11 cellular contexts compared by ENCODE assay signal in genomic region chr12:90174198-90174510, GRCh38.
A peak's percentile ranks its signal among the peaks of the same experiment; 100 is the strongest.
DNase-seq lines count a peak whose midpoint lies in the region; ATAC-seq, FAIRE-seq and TF ChIP-seq lines count a peak whose summit lies in the region.
"Had no signal": no experiment of that assay in that cellular context is flagged by ENCODE, and none has a peak within 500 bp of the region (broad histone marks: within the 10 kb centered on the region; RNA-seq: fewer than 3 reads in every experiment).

No MANE protein-coding gene starts in this region.

- H2BK12ac ChIP-seq in trophoblast cell (ENCODE audit: low read length) = no peak overlapping the region

- no peaks in the 10 kb centered on the region for H3K4me1 ChIP-seq in A673 (ENCODE audit: insufficient read depth, low read length, poor library complexity, severe bottlenecking)
- H3K4me1 ChIP-seq in trophoblast cell (ENCODE audit: control insufficient read depth in 1 of 2, insufficient read depth in 2 of 2, low read length in 2 of 2) = no peaks in the 10 kb centered on the region
- H3K4me1 ChIP-seq in ascending aorta = no peaks in the 10 kb centered on the region
- H3K4me1 ChIP-seq: colonic mucosa had no signal

- H3K23ac ChIP-seq in trophoblast cell (ENCODE audit: low read length) = no peak overlapping the region

- H3K14ac ChIP-seq in trophoblast cell (ENCODE audit: low read length) = no peak overlapping the region

- H3K18ac ChIP-seq in trophoblast cell (ENCODE audit: low read length) = no peak overlapping the region

- no TSS peak for BruUV-seq in A673 (replicated peaks; lab: Mats Ljungman, UMichigan)

- no peak overlapping the region for H2BK120ac ChIP-seq in trophoblast cell (ENCODE audit: insufficient read depth, low read length, poor library complexity)

- H3K4me2 ChIP-seq in trophoblast cell (ENCODE audit: low read length) = no peak overlapping the region

- no peaks in the 10 kb centered on the region for H3K27me3 ChIP-seq in A673 (replicated peaks; ENCODE audit: insufficient read depth, low read depth, low read length, poor library complexity)
- no peaks in the 10 kb centered on the region for H3K27me3 ChIP-seq in trophoblast cell (ENCODE audit: insufficient read depth, low read length)
- H3K27me3 ChIP-seq in ascending aorta = no peaks in the 10 kb centered on the region
- H3K27me3 ChIP-seq: colonic mucosa had no signal

- POLR2A ChIA-PET in A673 (lab: Charles Lee; ENCODE audit: low non-redundant PET) = no interaction called here

- intact Hi-C loops in A673 (cut with micrococcal nuclease; ENCODE audit: unreplicated experiment) (no loop called here), ascending aorta (cut with DNase I) (no loop called here)

- no peak overlapping the region for H3K4me3 ChIP-seq in A673 (ENCODE audit: low read depth, low read length, poor library complexity, severe bottlenecking)
- no peak overlapping the region for H3K4me3 ChIP-seq in trophoblast cell (ENCODE audit: low read depth, low read length)
- no peak overlapping the region for H3K4me3 ChIP-seq in ascending aorta
- H3K4me3 ChIP-seq: colonic mucosa had no signal

- H3K27ac ChIP-seq in A673 (ENCODE audit: low read depth, low read length, poor library complexity, severe bottlenecking) (no peak overlapping the region), trophoblast cell (ENCODE audit: low read depth, low read length) (no peak overlapping the region), ascending aorta (no peak overlapping the region)
- H3K27ac ChIP-seq: colonic mucosa had no signal

- no peak overlapping the region for H3K9ac ChIP-seq in trophoblast cell (ENCODE audit: low read length)

- peak; percentile 19 for DNase-seq in A673 (ENCODE audit: low spot score)
- no peak for DNase-seq in HTR-8/SVneo (ENCODE audit: insufficient read length, low spot score)
- peak; percentile 19 for DNase-seq in dermis blood vessel endothelial cell
- no peak for DNase-seq in foreskin melanocyte
- no peak for DNase-seq in trophoblast cell
- no peak for DNase-seq in NCI-H1105 (lab: John Stamatoyannopoulos, UW)
- no peak for DNase-seq in ascending aorta (ENCODE audit: low spot score in 2 of 2)
- DNase-seq: activated CD4-positive, alpha-beta T cell treated with anti-CD3 and anti-CD28 coated beads, Interleukin-2, amount 10 ng/mL, durations not matched to agents 7 days and 5 days; colonic mucosa; DND-41 had no signal

- H4K91ac ChIP-seq in trophoblast cell (ENCODE audit: low read depth, low read length) = no peak overlapping the region

- no CpG with 5 or more reads among the region's 1 CpG for WGBS in trophoblast cell (ENCODE audit: extremely low coverage, insufficient coverage, insufficient read length)

- no peak overlapping the region for H2BK5ac ChIP-seq in trophoblast cell (ENCODE audit: low read depth, low read length, poor library complexity)

- CTCF ChIA-PET in A673 (lab: Charles Lee) = no interaction called here

- H4K12ac ChIP-seq in trophoblast cell (ENCODE audit: low read depth, low read length) = no peak overlapping the region

- no peaks in the 10 kb centered on the region for H3K79me2 ChIP-seq in trophoblast cell (ENCODE audit: control insufficient read depth, insufficient read depth, low read length, poor library complexity)

- no peak overlapping the region for H2AFZ ChIP-seq in trophoblast cell (ENCODE audit: insufficient read depth, low read length, poor library complexity)

- H3K9me3 ChIP-seq in A673 (ENCODE audit: low read depth, low read length, poor library complexity, severe bottlenecking) (no peaks in the 10 kb centered on the region), trophoblast cell (ENCODE audit: insufficient read depth, low read depth, low read length) (no peaks in the 10 kb centered on the region), ascending aorta (no peaks in the 10 kb centered on the region)
- H3K9me3 ChIP-seq: colonic mucosa had no signal

- H3K4ac ChIP-seq in trophoblast cell (ENCODE audit: low read depth, low read length) = no peak overlapping the region

- no peak overlapping the region for H2AK5ac ChIP-seq in trophoblast cell (ENCODE audit: low read length)

- ATAC-seq in GM18858 (IDR thresholded peaks at IDR 0.05; ENCODE audit: unreplicated experiment) = peak; percentile 80

- H3K36me3 ChIP-seq in A673 (ENCODE audit: insufficient read depth, low read length, poor library complexity, severe bottlenecking) (no peaks in the 10 kb centered on the region), trophoblast cell (ENCODE audit: control insufficient read depth in 1 of 2, insufficient read depth in 2 of 2, low read length in 2 of 2) (no peaks in the 10 kb centered on the region), ascending aorta (no peaks in the 10 kb centered on the region)
- H3K36me3 ChIP-seq: colonic mucosa had no signal

- TF ChIP-seq CTCF in A673 (conservative IDR thresholded peaks at IDR 0.05; ENCODE audit: low read depth, low read length) = no peak
- no peak for TF ChIP-seq CTCF in ascending aorta (IDR thresholded peaks at IDR 0.05)

- no peaks in the 10 kb centered on the region for H3K79me1 ChIP-seq in trophoblast cell (ENCODE audit: low read length)

- peak; percentile 57 for FAIRE-seq in HTR-8/SVneo (lab: Jason Lieb, UNC)

- H4K8ac ChIP-seq in trophoblast cell (ENCODE audit: low read depth, low read length) = no peak overlapping the region

Comparison
In these comparisons a context has a peak if more than half of its experiments do, and no peak if none do; other contexts are left out.
1. DNase-seq: peak in A673 (single experiment) and dermis blood vessel endothelial cell (single experiment); none in HTR-8/SVneo (single experiment), foreskin melanocyte (single experiment), trophoblast cell (0 of 2), NCI-H1105 (single experiment) and ascending aorta (0 of 2).